9 cellular contexts compared by ENCODE assay signal in genomic region chr12:79932393-79932792, GRCh38. TPM values are rescaled to one million over a fixed set of nuclear protein-coding genes. Genes with fewer than 3 reads are reported as not detected.
DNase-seq lines count a peak whose midpoint lies in the region; ATAC-seq and TF ChIP-seq lines count a peak whose summit lies in the region.
"Had no signal": no experiment of that assay in that cellular context is flagged by ENCODE, and none has a peak within 500 bp of the region (broad histone marks: within the 10 kb centered on the region; RNA-seq: fewer than 3 reads in every experiment).

No MANE protein-coding gene starts in this region.

- H3K4me3 ChIP-seq in astrocyte of the cerebellum (ENCODE audit: low read depth, low read length) (peak overlapping the region; percentile 92), mesenchymal stem cell (ENCODE audit: insufficient read depth in 1 of 2, low read depth in 1 of 2, low read length in 2 of 2) (peak overlapping the region in 1 of 2 experiments; percentile 90)

- DNase-seq in stimulated activated naive CD8-positive, alpha-beta T cell treated with anti-CD3 and anti-CD28 coated beads, Interleukin-15, Interleukin-2, amounts not matched to agents 100 U/mL and 50 U/mL, for 24 hours = no peak
- no peak for DNase-seq in astrocyte of the cerebellum (ENCODE audit: low read depth)
- no peak for DNase-seq in mesenchymal stem cell
- DNase-seq in activated CD8-positive, alpha-beta memory T cell treated with anti-CD3 and anti-CD28 coated beads, Interleukin-2, amount 50 U/mL, for 4 hours = no peak
- no peak for DNase-seq in RWPE1 (ENCODE audit: low spot score)
- no peak for DNase-seq in NCI-H1105 treated with DMSO at 0.1 percent for 48 hours (lab: John Stamatoyannopoulos, UW)
- DNase-seq: central memory CD4-positive, alpha-beta T cell had no signal

- no peaks in the 10 kb centered on the region for H3K9me3 ChIP-seq in mesenchymal stem cell (ENCODE audit: control insufficient read depth, low read length)

- no peak overlapping the region for H2BK12ac ChIP-seq in mesenchymal stem cell (ENCODE audit: low read length in 2 of 2)

- peaks cover 67% of the 10 kb centered on the region for H3K4me1 Mint-ChIP-seq in stimulated activated naive CD8-positive, alpha-beta T cell treated with anti-CD3 and anti-CD28 coated beads, Interleukin-15, Interleukin-2, amounts not matched to agents 100 ng/mL and 50 ng/mL, for 24 hours (ENCODE audit: low read depth)

- no peaks in the 10 kb centered on the region for H3K36me3 ChIP-seq in mesenchymal stem cell (ENCODE audit: control insufficient read depth in 1 of 2, insufficient read depth in 2 of 2, low read depth in 1 of 2, low read length in 2 of 2)

- H2BK15ac ChIP-seq in mesenchymal stem cell (ENCODE audit: low read depth, poor library complexity, severe bottlenecking) = no peak overlapping the region

- no peak overlapping the region for H2BK120ac ChIP-seq in mesenchymal stem cell (ENCODE audit: low read depth, low read length)

- no peak overlapping the region for H2AK5ac ChIP-seq in mesenchymal stem cell (ENCODE audit: low read length, severe bottlenecking)

- CTCF ChIA-PET in RWPE1 (lab: Yijun Ruan, JAX) = interaction anchor here (1.1 kb wide), 1 partner anchor 46 kb away, joined by 3 read pairs; no protein-coding TSS in a partner anchor

- H3K27ac ChIP-seq in mesenchymal stem cell (ENCODE audit: low read length, poor library complexity, severe bottlenecking) = no peak overlapping the region
- H3K27ac ChIP-seq in RWPE1 = no peak overlapping the region

- no peaks in the 10 kb centered on the region for H3K27me3 ChIP-seq in mesenchymal stem cell (ENCODE audit: control insufficient read depth in 1 of 2, insufficient read depth in 1 of 2, low read length in 2 of 2)

- no peak overlapping the region for H4K91ac ChIP-seq in mesenchymal stem cell (ENCODE audit: low read length)

- POLR2A ChIA-PET in RWPE1 (lab: Yijun Ruan, JAX; ENCODE audit: low non-redundant PET) = no interaction called here

- no CpG with 5 or more reads among the region's 5 CpGs for WGBS in mesenchymal stem cell

- peak overlapping the region; percentile 63 for H3K27ac Mint-ChIP-seq in stimulated activated naive CD8-positive, alpha-beta T cell treated with anti-CD3 and anti-CD28 coated beads, Interleukin-15, Interleukin-2, amounts not matched to agents 100 ng/mL and 50 ng/mL, for 24 hours

- peak overlapping the region; percentile 20 for H3K4me2 ChIP-seq in mesenchymal stem cell (ENCODE audit: low read length, poor library complexity, severe bottlenecking)

- H2BK5ac ChIP-seq in mesenchymal stem cell (ENCODE audit: low read depth, low read length, poor library complexity, severe bottlenecking) = no peak overlapping the region

- no peaks in the 10 kb centered on the region for H3K27me3 Mint-ChIP-seq in stimulated activated naive CD8-positive, alpha-beta T cell treated with anti-CD3 and anti-CD28 coated beads, Interleukin-15, Interleukin-2, amounts not matched to agents 100 ng/mL and 50 ng/mL, for 24 hours

- H3K36me3 Mint-ChIP-seq in stimulated activated naive CD8-positive, alpha-beta T cell treated with anti-CD3 and anti-CD28 coated beads, Interleukin-15, Interleukin-2, amounts not matched to agents 100 ng/mL and 50 ng/mL, for 24 hours (ENCODE audit: low read depth) = no peaks in the 10 kb centered on the region

- H3K14ac ChIP-seq in mesenchymal stem cell (ENCODE audit: low read length in 2 of 2) = no peak overlapping the region

- H3K4me1 ChIP-seq in mesenchymal stem cell (ENCODE audit: control insufficient read depth, insufficient read depth, low read depth, low read length) = peaks cover 8% of the 10 kb centered on the region

- H2AFZ ChIP-seq in mesenchymal stem cell (ENCODE audit: low read depth, low read length) = no peak overlapping the region

- peak overlapping the region; percentile 95 for H3K4me3 Mint-ChIP-seq in stimulated activated naive CD8-positive, alpha-beta T cell treated with anti-CD3 and anti-CD28 coated beads, Interleukin-15, Interleukin-2, amounts not matched to agents 100 ng/mL and 50 ng/mL, for 24 hours

- no peak overlapping the region for H3K4ac ChIP-seq in mesenchymal stem cell (ENCODE audit: low read depth in 1 of 2, low read length in 2 of 2)

- no peaks in the 10 kb centered on the region for H3K9me3 Mint-ChIP-seq in stimulated activated naive CD8-positive, alpha-beta T cell treated with anti-CD3 and anti-CD28 coated beads, Interleukin-15, Interleukin-2, amounts not matched to agents 100 ng/mL and 50 ng/mL, for 24 hours

- no peak overlapping the region for H3K18ac ChIP-seq in mesenchymal stem cell (ENCODE audit: low read depth in 1 of 2, low read length in 2 of 2)

- ATAC-seq in stimulated activated naive CD8-positive, alpha-beta T cell treated with anti-CD3 and anti-CD28 coated beads, Interleukin-15, Interleukin-2, amounts not matched to agents 100 U/mL and 50 U/mL, for 24 hours = no peak
- ATAC-seq in HG02678 (IDR thresholded peaks at IDR 0.05; ENCODE audit: unreplicated experiment) = no peak

- TF ChIP-seq CTCF in astrocyte of the cerebellum (IDR thresholded peaks at IDR 0.05; ENCODE audit: low read depth, low read length, missing control alignments) = no peak
- no peak for TF ChIP-seq CTCF in RWPE1 (conservative IDR thresholded peaks at IDR 0.05; ENCODE audit: low read depth)

- in situ Hi-C loops in astrocyte of the cerebellum (cut with HindIII; ENCODE audit: low sequenced_read_pairs) = no loop called here

- no peak overlapping the region for H3K23ac ChIP-seq in mesenchymal stem cell (ENCODE audit: low read length in 2 of 2)

- no peak overlapping the region for H4K8ac ChIP-seq in mesenchymal stem cell (ENCODE audit: low read length)

- H3K79me1 ChIP-seq in mesenchymal stem cell (replicated peaks; ENCODE audit: low read length, poor library complexity, severe bottlenecking) = no peaks in the 10 kb centered on the region

- peak overlapping the region; percentile 99 for H3K9ac ChIP-seq in mesenchymal stem cell (ENCODE audit: low read length)

RNA-seq across cellular contexts. Expression of gene PPP1R12A, which starts 2.5 kb away (rescaled TPM):
- 167 TPM for polyA plus RNA-seq in mesenchymal stem cell (2013, experiment 1 of 2)
- polyA plus RNA-seq in mesenchymal stem cell (2013, experiment 2 of 2) = 165 TPM
